Comparison of ENCODE assay signal across 28 cellular contexts in genomic region chr9:126609191-126609590, GRCh38. TPM values are rescaled to one million over a fixed set of nuclear protein-coding genes. Genes with fewer than 3 reads are reported as not detected.
DNase-seq lines count a peak whose midpoint lies in the region; ATAC-seq, FAIRE-seq and TF ChIP-seq lines count a peak whose summit lies in the region.
"Had no signal": no experiment of that assay in that cellular context is flagged by ENCODE, and none has a peak within 500 bp of the region (broad histone marks: within the 10 kb centered on the region; RNA-seq: fewer than 3 reads in every experiment).

No MANE protein-coding gene starts in this region.

- no peak for DNase-seq in IMR-90
- peak; percentile 22 for DNase-seq in NB4 (ENCODE audit: low read depth)
- no peak for DNase-seq in H1 (ENCODE audit: low read depth in 1 of 2, low spot score in 2 of 2)
- peak; percentile 32 for DNase-seq in posterior vena cava (ENCODE audit: low spot score)
- no peak for DNase-seq in activated CD4-positive, alpha-beta T cell treated with anti-CD3 and anti-CD28 coated beads, Interleukin-2, amount 50 U/mL, for 4 hours
- no peak for DNase-seq in MM.1S
- DNase-seq: CD4-positive, CD25-positive, alpha-beta regulatory T cell; DMS153; DND-41; GM23248; H9; KBM-7; NCI-H1105; NCI-H1436 treated with DMSO at 0.1 percent for 48 hours; NCI-H187 treated with DMSO at 0.1 percent for 48 hours; NCI-H2107; NCI-H446; NCI-H524 treated with DMSO at 0.1 percent for 48 hours; NCI-H774; PC-3; Right ventricle myocardium superior had no signal

- H3F3A ChIP-seq in MM.1S (ENCODE audit: insufficient read depth, low read length), result no peaks in the 10 kb centered on the region

- TF ChIP-seq CTCF in IMR-90 (conservative IDR thresholded peaks at IDR 0.05; ENCODE audit: low read depth, low read length) (no peak), NB4 (IDR thresholded peaks at IDR 0.05; ENCODE audit: low read depth, low read length) (no peak), H1 (IDR thresholded peaks at IDR 0.05; ENCODE audit: control extremely low read depth in 1 of 3, insufficient read depth in 1 of 3, low read depth in 1 of 3, low read length in 3 of 3) (no peak), MM.1S (IDR thresholded peaks at IDR 0.05; ENCODE audit: low read length) (no peak)

- in situ Hi-C loops in IMR-90 (cut with MboI; ENCODE audit: low sequenced_read_pairs), result no loop called here

- intact Hi-C loops in IMR-90 (cut with micrococcal nuclease), result no loop called here
- intact Hi-C loops in posterior vena cava (cut with DNase I), result no loop called here

- ATAC-seq in IMR-90 (ENCODE audit: low read depth) (no peak), GM19463 (IDR thresholded peaks at IDR 0.05; ENCODE audit: unreplicated experiment) (no peak)
- ATAC-seq: PC-3 had no signal

- H3K18ac ChIP-seq in IMR-90 (ENCODE audit: low read depth, low read length) (no peak overlapping the region), H1 (ENCODE audit: extremely low read depth, low read length) (0 out of 2 replicates have a peak overlapping the region, but pooled peaks have one; percentile 48)

- H3K27me3 ChIP-seq in IMR-90 (ENCODE audit: control insufficient read depth, insufficient read depth, low read length) (peaks cover 82% of the 10 kb centered on the region), H1 (replicated peaks in 1 of 4; ENCODE audit: control insufficient read depth in 3 of 4, extremely low read depth in 1 of 4, insufficient read depth in 3 of 4, low read length in 3 of 4) (peaks cover 54 to 70% (median 62%) of the 10 kb centered on the region in 4 experiments), MM.1S (replicated peaks; ENCODE audit: insufficient read depth, low read length) (peaks cover 49% of the 10 kb centered on the region)

- peaks cover 10% of the 10 kb centered on the region; the same call in 1 of the 2 replicates for H3K23me2 ChIP-seq in H1 (ENCODE audit: low read depth, low read length)

- H2BK120ac ChIP-seq in IMR-90 (ENCODE audit: low read depth, low read length) (no peak overlapping the region), H1 (replicated peaks; ENCODE audit: low read depth, low read length) (no peak overlapping the region)

- POLR2A ChIA-PET in IMR-90 (lab: Charles Lee; ENCODE audit: unreplicated experiment) (no interaction called here), H1 (lab: Charles Lee; ENCODE audit: partially characterized antibody) (interaction anchor here (2.5 kb wide), 1 partner anchor 68 kb away, joined by 9 read pairs; no protein-coding TSS in a partner anchor)

- no peak overlapping the region for H2AK9ac ChIP-seq in IMR-90 (replicated peaks; ENCODE audit: low read depth, low read length, poor library complexity)

- BruUV-seq in IMR-90 (replicated peaks; lab: Mats Ljungman, UMichigan), result no TSS peak

- H3K36me3 ChIP-seq in IMR-90 (ENCODE audit: control insufficient read depth, insufficient read depth, low read length) (no peaks in the 10 kb centered on the region), H1 (ENCODE audit: control insufficient read depth in 2 of 4, insufficient read depth in 4 of 4, low read length in 3 of 4) (peaks cover 0 to 3% (median 0%) of the 10 kb centered on the region in 4 experiments; a peak in 1 of 8 replicates), MM.1S (replicated peaks; ENCODE audit: insufficient read depth, low read length) (no peaks in the 10 kb centered on the region)
- H3K36me3 ChIP-seq: BLaER1, SJSA1 had no signal

- no peak overlapping the region for H3K56ac ChIP-seq in IMR-90 (ENCODE audit: extremely low read depth, insufficient read depth, low read length)
- H3K56ac ChIP-seq in H1 (replicated peaks; ENCODE audit: insufficient read length, low read depth, low read length), result no peak overlapping the region

- H4K91ac ChIP-seq in IMR-90 (ENCODE audit: insufficient read depth, low read depth, low read length) (no peak overlapping the region), H1 (replicated peaks; ENCODE audit: insufficient read length, low read length) (no peak overlapping the region)

- H2BK12ac ChIP-seq in H1 (ENCODE audit: low read depth, low read length), result no peak overlapping the region

- H3K23ac ChIP-seq in IMR-90 (ENCODE audit: low read depth, low read length) (no peak overlapping the region), H1 (ENCODE audit: insufficient read length) (no peak overlapping the region)

- H2AFZ ChIP-seq in IMR-90 (replicated peaks; ENCODE audit: low read length, poor library complexity), result peak overlapping the region; percentile 3
- no peak overlapping the region for H2AFZ ChIP-seq in H1 (ENCODE audit: low read length)
- H2AFZ ChIP-seq in MM.1S (ENCODE audit: low read length), result no peak overlapping the region
- H2AFZ ChIP-seq: GM23248 had no signal

- no peak for FAIRE-seq in H1 (lab: Jason Lieb, UNC)
- FAIRE-seq: A204.1, HTR-8/SVneo had no signal

- H3K9me2 ChIP-seq in MM.1S (replicated peaks; ENCODE audit: insufficient read depth, low read length), result no peaks in the 10 kb centered on the region

- no peaks in the 10 kb centered on the region for H3K9me1 ChIP-seq in IMR-90 (ENCODE audit: insufficient read depth, low read length)

- H4K5ac ChIP-seq in IMR-90 (ENCODE audit: low read depth, low read length) (no peak overlapping the region), H1 (ENCODE audit: insufficient read length, low read depth, low read length) (no peak overlapping the region)

- H3K4me1 ChIP-seq in IMR-90 (ENCODE audit: control insufficient read depth, insufficient read depth, low read length) (no peaks in the 10 kb centered on the region), H1 (replicated peaks in 1 of 4; ENCODE audit: control insufficient read depth in 3 of 4, insufficient read depth in 4 of 4, low read length in 3 of 4) (peaks cover 5 to 33% (median 19%) of the 10 kb centered on the region in 4 experiments), MM.1S (ENCODE audit: low read length) (0 out of 2 replicates have a peak, but pooled peaks cover 7% of the 10 kb centered on the region)
- H3K4me1 ChIP-seq: SJSA1 had no signal

- H3K79me2 ChIP-seq in H1 (ENCODE audit: control insufficient read depth in 1 of 2, insufficient read depth in 2 of 2, low read length in 2 of 2), result no peaks in the 10 kb centered on the region
- no peaks in the 10 kb centered on the region for H3K79me2 ChIP-seq in MM.1S (ENCODE audit: low read length)

- H3K14ac ChIP-seq in IMR-90 (replicated peaks; ENCODE audit: low read depth, low read length) (no peak overlapping the region), H1 (ENCODE audit: insufficient read length) (no peak overlapping the region)

- H2BK20ac ChIP-seq in IMR-90 (ENCODE audit: low read depth, low read length) (no peak overlapping the region), H1 (ENCODE audit: low read length) (no peak overlapping the region)

- dilution Hi-C loops in IMR-90 (cut with HindIII; ENCODE audit: low sequenced_read_pairs, unreplicated experiment), result no loop called here

- H3K4ac ChIP-seq in IMR-90 (ENCODE audit: low read depth, low read length), result no peak overlapping the region
- H3K4ac ChIP-seq in H1 (replicated peaks; ENCODE audit: insufficient read length, low read depth, low read length), result no peak overlapping the region

- H4K8ac ChIP-seq in IMR-90 (ENCODE audit: low read depth in 2 of 2, low read length in 2 of 2), result no peak overlapping the region
- H4K8ac ChIP-seq in H1 (ENCODE audit: extremely low read depth, insufficient read depth, low read length), result no peak overlapping the region

- 60% methylated on average over 3 of the region's 6 CpGs; no CpG with 5 or more reads in 1 of the 2 experiments for WGBS in IMR-90 (ENCODE audit: extremely low coverage in 2 of 2, insufficient read length in 1 of 2), 2 experiments
- 90% methylated on average over 6 of the region's 6 CpGs; no CpG with 5 or more reads in 1 of the 2 experiments for WGBS in H1 (ENCODE audit: extremely low coverage in 1 of 2, insufficient coverage in 1 of 2, insufficient read length in 1 of 2, insufficient replicate concordance in 2 of 2, low coverage in 1 of 2, low lambda C conversion rate in 2 of 2, missing lambda C conversion rate in 1 of 2), 2 experiments

- TF ChIP-seq POLR2A in IMR-90 (IDR thresholded peaks at IDR 0.05; ENCODE audit: low read depth, low read length) (no peak), NB4 (IDR thresholded peaks at IDR 0.05; ENCODE audit: extremely low read depth, insufficient read length) (no peak), H1 (IDR thresholded peaks at IDR 0.05; ENCODE audit: control extremely low read depth in 1 of 2, low read depth in 2 of 2, low read length in 2 of 2) (no peak)

- H2AK5ac ChIP-seq in IMR-90 (ENCODE audit: low read depth, low read length) (no peak overlapping the region), H1 (ENCODE audit: low read depth, low read length) (no peak overlapping the region)

- H3K4me2 ChIP-seq in IMR-90 (ENCODE audit: low read depth, low read length) (no peak overlapping the region), H1 (ENCODE audit: insufficient read depth in 1 of 2, low read depth in 2 of 2, low read length in 2 of 2) (peak overlapping the region in 1 of 2 experiments; percentile 68; a peak in 1 of 4 replicates), MM.1S (ENCODE audit: low read depth, low read length) (no peak overlapping the region)
- H3K4me2 ChIP-seq: BLaER1 had no signal

- H3K27ac ChIP-seq in IMR-90 (ENCODE audit: insufficient read depth, low read length) (no peak overlapping the region), H1 (ENCODE audit: low read depth, low read length) (no peak overlapping the region), MM.1S (ENCODE audit: low read length) (no peak overlapping the region)
- H3K27ac ChIP-seq: BLaER1, GM23248, SJSA1 had no signal

- no peak overlapping the region for H2BK15ac ChIP-seq in IMR-90 (ENCODE audit: low read depth, low read length)
- peak overlapping the region; percentile 46; the same call in 1 of the 2 replicates for H2BK15ac ChIP-seq in H1 (ENCODE audit: low read length)

- TF ChIP-seq RAD21 in IMR-90 (IDR thresholded peaks at IDR 0.05; ENCODE audit: low read length) (no peak), H1 (IDR thresholded peaks at IDR 0.05 in 1 of 2, conservative IDR thresholded peaks at IDR 0.05 in 1 of 2; ENCODE audit: low read depth in 2 of 2, low read length in 2 of 2) (no peak)

- H3K9ac ChIP-seq in IMR-90 (ENCODE audit: low read depth, low read length) (no peak overlapping the region), H1 (replicated peaks in 1 of 4; ENCODE audit: extremely low read depth in 1 of 4, low read depth in 3 of 4, low read length in 3 of 4) (no peak overlapping the region), MM.1S (ENCODE audit: low read length) (no peak overlapping the region)
- H3K9ac ChIP-seq: BLaER1, GM23248 had no signal

- H3K79me1 ChIP-seq in IMR-90 (ENCODE audit: low read depth in 1 of 2, low read length in 2 of 2) (no peaks in the 10 kb centered on the region), H1 (ENCODE audit: low read depth, low read length) (no peaks in the 10 kb centered on the region)

- H4K20me1 ChIP-seq in IMR-90 (ENCODE audit: insufficient read depth, low read length) (peaks cover 5% of the 10 kb centered on the region; the same call in 1 of the 2 replicates), H1 (replicated peaks in 1 of 2; ENCODE audit: control insufficient read depth in 1 of 2, insufficient read depth in 2 of 2, low read length in 2 of 2) (peaks cover 7% of the 10 kb centered on the region in 2 experiments), MM.1S (ENCODE audit: insufficient read depth, low read length) (no peaks in the 10 kb centered on the region)

- TF ChIP-seq EP300 in H1 (IDR thresholded peaks at IDR 0.05; ENCODE audit: borderline replicate concordance in 1 of 2, low read depth in 2 of 2, low read length in 2 of 2), result no peak

- H3K4me3 ChIP-seq in IMR-90 (ENCODE audit: insufficient read depth, low read depth, low read length) (no peak overlapping the region), NB4 (ENCODE audit: low read depth, low read length) (no peak overlapping the region), H1 (ENCODE audit: extremely low read depth in 1 of 4, insufficient read depth in 2 of 4, low read depth in 3 of 4, low read length in 4 of 4) (no peak overlapping the region), MM.1S (ENCODE audit: low read length) (no peak overlapping the region)
- H3K4me3 ChIP-seq: BLaER1, GM23248, SJSA1 had no signal

- H3K9me3 ChIP-seq in IMR-90 (ENCODE audit: control insufficient read depth, insufficient read depth, low read length), result no peaks in the 10 kb centered on the region
- no peaks in the 10 kb centered on the region for H3K9me3 ChIP-seq in H1 (ENCODE audit: insufficient read depth in 2 of 2, low read depth in 1 of 2, low read length in 1 of 2)
- no peaks in the 10 kb centered on the region for H3K9me3 ChIP-seq in MM.1S (replicated peaks; ENCODE audit: insufficient read depth, low read length)
- H3K9me3 ChIP-seq: BLaER1, SJSA1 had no signal

- CTCF ChIA-PET in IMR-90 (lab: Yijun Ruan, JAX) (no interaction called here), H1 (lab: Charles Lee; ENCODE audit: partially characterized antibody) (interaction anchor here (0.6 to 5.8 kb wide), 22 partner anchors 8 to 174 kb away, joined by 3 to 54 read pairs (median 4); no protein-coding TSS in a partner anchor)

- H2BK5ac ChIP-seq in IMR-90 (ENCODE audit: low read depth, low read length, poor library complexity, severe bottlenecking) (no peak overlapping the region), H1 (ENCODE audit: low read depth, low read length) (no peak overlapping the region)

RNA-seq across cellular contexts. Expression of gene LMX1B, which starts 4.5 kb away (rescaled TPM):
- total RNA-seq in IMR-90 (2012; rRNA removed), result not detected in 2 replicates
- not detected in 2 replicates for polyA plus RNA-seq in IMR-90 (2012; rRNA removed)
- polyA plus RNA-seq in IMR-90 (2012; cell fraction: cytosol; rRNA removed), result not detected in 2 replicates
- not detected in 2 replicates for polyA plus RNA-seq in IMR-90 (2012; cell fraction: nucleus; rRNA removed; ENCODE audit: low replicate concordance)
- 0.37 and 0.52 TPM in 2 replicates for total RNA-seq in H1 (2021; fragmentation: NEBNext Ultra II Directional; extraction: Animal tissue kit (Norgen Biotek cat#: 25700))
- 0.09 and 0.17 TPM in 2 replicates for polyA plus RNA-seq in H1 (2011; rRNA removed)
- 0.17 TPM for polyA plus RNA-seq in H1 (2011; cell fraction: cytosol; rRNA removed)
- 0.24 TPM for polyA plus RNA-seq in H1 (2011; cell fraction: nucleus; rRNA removed)
- 0.17 to 0.24 TPM (median 0.20 TPM) in 4 replicates for polyA plus RNA-seq in H1 (2012, experiment 1 of 2)
- polyA plus RNA-seq in H1 (2012, experiment 2 of 2), result 0.16 TPM
- 0.18 TPM for polyA plus RNA-seq in H1 (2013, experiment 1 of 2)
- 0.22 TPM for polyA plus RNA-seq in H1 (2013, experiment 2 of 2)
- 0.07 and 0.16 TPM in 2 replicates for polyA minus RNA-seq in H1 (2011; rRNA and poly(A)+ RNA removed)
- polyA minus RNA-seq in H1 (2011; cell fraction: cytosol; rRNA and poly(A)+ RNA removed), result 0.44 TPM
- 0.10 TPM for polyA minus RNA-seq in H1 (2011; cell fraction: nucleus; rRNA and poly(A)+ RNA removed)
- total RNA-seq in posterior vena cava, result 1 to 10 TPM; 1.4 to 1.6 TPM
- total RNA-seq: CD4-positive, CD25-positive, alpha-beta regulatory T cell; GM23248; LHCN-M2; SJSA1 had no signal
- polyA plus RNA-seq: AG04450; CD4-positive, CD25-positive, alpha-beta regulatory T cell; GM23248 had no signal

Comparison
In these comparisons a context has a peak if more than half of its experiments do, and no peak if none do; other contexts are left out.
1. DNase-seq: peak in NB4 (single experiment) and posterior vena cava (single experiment); none in IMR-90 (single experiment), H1 (0 of 2), activated CD4-positive, alpha-beta T cell treated with anti-CD3 and anti-CD28 coated beads, Interleukin-2, amount 50 U/mL, for 4 hours (0 of 2) and MM.1S (single experiment).